In the genomic region with DNA sequence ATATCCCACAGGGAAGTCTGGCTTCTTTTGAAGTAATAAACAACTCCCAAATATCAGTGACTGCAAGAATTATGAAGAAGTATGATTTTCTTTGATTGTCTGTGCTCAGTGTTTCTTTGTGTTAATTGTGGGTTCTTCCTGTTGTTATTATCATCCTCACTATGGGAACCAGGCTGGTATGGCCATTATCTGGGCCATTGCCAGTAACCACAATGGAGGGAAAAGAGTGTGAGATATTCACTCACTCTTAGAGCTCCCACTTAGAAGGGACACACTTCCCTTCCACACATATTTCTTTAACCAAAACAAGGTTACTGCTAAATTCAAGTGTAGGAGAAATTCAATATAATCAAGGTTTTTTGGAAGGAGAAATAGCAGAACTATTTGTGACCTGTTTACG, we compare ENCODE assay signal across 17 cellular contexts.
DNase-seq lines count a peak whose midpoint lies in the region; TF ChIP-seq lines count a peak whose summit lies in the region.
"Had no signal": no experiment of that assay in that cellular context is flagged by ENCODE, and none has a peak within 500 bp of the region (broad histone marks: within the 10 kb centered on the region; RNA-seq: fewer than 3 reads in every experiment).

No MANE protein-coding gene starts in this region.

- H3K9me2 ChIP-seq in SU-DHL-6 (replicated peaks; ENCODE audit: insufficient read depth, low read length): no peaks in the 10 kb centered on the region

- H3K9me3 ChIP-seq in SU-DHL-6 (ENCODE audit: insufficient read depth, low read length): no peaks in the 10 kb centered on the region; the same call in 1 of the 2 replicates
- H3K9me3 ChIP-seq: BE2C, HAP-1 had no signal

- no peaks in the 10 kb centered on the region for H3K27me3 ChIP-seq in SU-DHL-6 (ENCODE audit: low read length)
- H3K27me3 ChIP-seq: BE2C had no signal

- intact Hi-C loops in posterior vena cava (cut with DNase I): no loop called here

- no peak for TF ChIP-seq CTCF in AG10803 (conservative IDR thresholded peaks at IDR 0.05; ENCODE audit: low read length)
- no peak for TF ChIP-seq CTCF in SU-DHL-6 (IDR thresholded peaks at IDR 0.05; ENCODE audit: insufficient read depth, low read length, poor library complexity, severe bottlenecking)
- TF ChIP-seq CTCF in choroid plexus epithelial cell (conservative IDR thresholded peaks at IDR 0.05; ENCODE audit: low read depth, low read length): no peak

- H3K27ac ChIP-seq in SU-DHL-6 (ENCODE audit: low read depth, low read length): no peak overlapping the region
- H3K27ac ChIP-seq: HL-60 had no signal

- peak overlapping the region; percentile 61 for H2AFZ ChIP-seq in SU-DHL-6 (ENCODE audit: low read depth, low read length, severe bottlenecking)

- in situ Hi-C loops in G401 (cut with HindIII; ENCODE audit: low sequenced_read_pairs): no loop called here

- no peak overlapping the region for H3K4me2 ChIP-seq in SU-DHL-6 (ENCODE audit: low read depth, low read length, poor library complexity, severe bottlenecking)

- H3K9ac ChIP-seq in SU-DHL-6 (ENCODE audit: low read length): no peak overlapping the region

- DNase-seq in AG10803 (ENCODE audit: low read depth) (peak; percentile 11), EH (ENCODE audit: low read depth) (peak; percentile 26), choroid plexus epithelial cell (ENCODE audit: low read depth) (peak; percentile 29), G401 (ENCODE audit: low spot score) (no peak), posterior vena cava (ENCODE audit: low spot score) (no peak), GM19238 (ENCODE audit: insufficient read length, low spot score) (no peak)
- DNase-seq: BE2C; CD4-positive, alpha-beta memory T cell; NCI-H1436 treated with DMSO at 0.1 percent for 48 hours; NCI-H2081 treated with DMSO at 0.1 percent for 48 hours; NCI-H524 treated with DMSO at 0.1 percent for 48 hours; RPMI8226; SIG-M5; SW 1271 had no signal

- H3K4me3 ChIP-seq in AG10803 (ENCODE audit: low read length) (no peak overlapping the region), SU-DHL-6 (ENCODE audit: insufficient read depth, low read length, poor library complexity, severe bottlenecking) (no peak overlapping the region), choroid plexus epithelial cell (ENCODE audit: low read depth, low read length) (no peak overlapping the region)
- H3K4me3 ChIP-seq: HAP-1 had no signal

- H3K36me3 ChIP-seq in SU-DHL-6 (ENCODE audit: low read length): no peaks in the 10 kb centered on the region
- H3K36me3 ChIP-seq: BE2C, HAP-1 had no signal

- H3F3A ChIP-seq in SU-DHL-6 (ENCODE audit: insufficient read depth): no peaks in the 10 kb centered on the region

- no peaks in the 10 kb centered on the region for H4K20me1 ChIP-seq in SU-DHL-6 (ENCODE audit: low read depth, low read length)

- no peaks in the 10 kb centered on the region for H3K79me2 ChIP-seq in SU-DHL-6 (ENCODE audit: insufficient read depth, low read length)

Comparison
In these comparisons a context has a peak if more than half of its experiments do, and no peak if none do; other contexts are left out.
1. DNase-seq: peak in AG10803 (single experiment), EH (single experiment) and choroid plexus epithelial cell (single experiment); none in G401 (single experiment), posterior vena cava (single experiment) and GM19238 (single experiment).